ENCODE assay signal across 9 cellular contexts in the genomic region with DNA sequence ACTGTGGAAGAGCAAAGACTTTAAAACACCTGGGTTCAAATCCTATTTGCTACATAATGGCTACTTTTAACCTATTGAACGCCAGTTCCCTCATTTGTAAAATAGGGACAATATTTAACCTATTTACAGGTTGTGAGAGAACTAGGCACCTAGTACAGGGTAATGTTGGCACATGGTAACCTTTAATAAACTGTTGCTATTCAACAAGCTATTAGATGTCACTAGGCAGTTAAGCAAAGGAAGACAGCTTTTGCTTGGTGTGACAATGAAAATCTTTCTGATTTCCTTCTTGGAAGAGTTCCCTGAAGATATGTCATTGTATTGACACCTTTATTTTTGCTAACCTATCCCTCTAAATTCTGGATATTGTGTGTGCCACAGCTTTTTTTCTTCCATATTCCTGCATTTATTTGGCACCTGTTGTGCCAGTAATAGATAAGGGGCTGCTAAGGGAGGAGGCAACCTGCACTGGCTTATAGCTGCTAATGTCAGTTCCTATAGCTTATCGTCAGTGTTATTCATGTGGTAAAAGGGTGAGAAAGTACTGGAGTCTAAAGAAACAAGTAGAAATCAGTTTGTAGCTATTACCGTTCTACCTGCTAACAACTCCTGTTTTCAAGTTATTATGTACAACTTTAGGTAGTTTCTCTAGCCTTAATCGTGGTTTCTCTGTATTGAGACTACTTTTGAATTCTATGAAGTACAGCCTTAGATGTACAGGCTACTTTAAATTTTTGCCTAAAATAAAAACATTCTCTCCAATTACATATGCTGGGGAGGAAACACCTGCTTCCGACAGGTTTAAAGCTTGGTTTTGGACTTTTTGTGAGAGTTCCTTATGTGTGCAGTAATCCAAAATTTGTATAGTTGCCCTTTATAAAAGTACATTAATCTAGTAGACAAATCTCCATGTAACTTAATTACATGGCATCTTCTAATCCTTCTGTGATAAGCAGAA. TPM values are rescaled to one million over a fixed set of nuclear protein-coding genes. Genes with fewer than 3 reads are reported as not detected.
DNase-seq lines count a peak whose midpoint lies in the region; ATAC-seq and TF ChIP-seq lines count a peak whose summit lies in the region.
"Had no signal": no experiment of that assay in that cellular context is flagged by ENCODE, and none has a peak within 500 bp of the region (broad histone marks: within the 10 kb centered on the region; RNA-seq: fewer than 3 reads in every experiment).

No MANE protein-coding gene starts in this region.

- CTCF ChIA-PET in HEK293 (lab: Yijun Ruan, JAX): interaction anchor here (0.6 to 2.5 kb wide), 5 partner anchors 10 to 244 kb away, joined by 3 to 11 read pairs (median 3); no protein-coding TSS in a partner anchor
- CTCF ChIA-PET in activated CD8-positive, alpha-beta T cell treated with anti-CD3 and anti-CD28 coated beads, Interleukin-2, amount 10 ng/mL, durations not matched to agents 7 days and 5 days (lab: Charles Lee): interaction anchor here (0.6 to 5.0 kb wide), 21 partner anchors 8 to 445 kb away, joined by 3 to 27 read pairs (median 5); no protein-coding TSS in a partner anchor

- TF ChIP-seq POLR2A in tibial nerve (IDR thresholded peaks at IDR 0.05): no peak

- H3K27me3 ChIP-seq in CD4-positive, CD25-positive, alpha-beta regulatory T cell (ENCODE audit: control insufficient read depth, insufficient read depth, low read length): no peaks in the 10 kb centered on the region
- H3K27me3 ChIP-seq in tibial nerve: no peaks in the 10 kb centered on the region

- peaks cover 13% of the 10 kb centered on the region for H3K36me3 ChIP-seq in CD4-positive, CD25-positive, alpha-beta regulatory T cell (ENCODE audit: control insufficient read depth, insufficient read depth, low read length)
- H3K36me3 ChIP-seq in HEK293 (ENCODE audit: control insufficient read depth in 2 of 2, insufficient read depth in 1 of 2, low read length in 2 of 2) (peaks cover 31 to 35% of the 10 kb centered on the region in 2 experiments), tibial nerve (peaks cover 0 to 25% (median 0%) of the 10 kb centered on the region in 3 donors)

- H3K4me3 ChIP-seq in CD4-positive, CD25-positive, alpha-beta regulatory T cell (ENCODE audit: low read depth, low read length): peak overlapping the region; percentile 41
- H3K4me3 ChIP-seq in HEK293 (ENCODE audit: low read depth, low read length) (no peak overlapping the region), tibial nerve (no peak overlapping the region)

- POLR2A ChIA-PET in HEK293 (lab: Yijun Ruan, JAX): no interaction called here
- POLR2A ChIA-PET in activated CD8-positive, alpha-beta T cell treated with anti-CD3 and anti-CD28 coated beads, Interleukin-2, amount 10 ng/mL, durations not matched to agents 7 days and 5 days (lab: Charles Lee): interaction anchor here (0.5 to 2.2 kb wide), 9 partner anchors 21 to 386 kb away, joined by 3 to 11 read pairs (median 3); a partner anchor contains a TSS

- peak overlapping the region; percentile 47 for H3K27ac ChIP-seq in CD4-positive, CD25-positive, alpha-beta regulatory T cell (ENCODE audit: insufficient read depth, low read length, poor library complexity, severe bottlenecking)
- H3K27ac ChIP-seq in HEK293 (ENCODE audit: extremely low read depth, low read depth, low read length): no peak overlapping the region
- H3K27ac ChIP-seq in tibial nerve: no peak overlapping the region

- H3K27ac Mint-ChIP-seq in CD4-positive, CD25-positive, alpha-beta regulatory T cell: peak overlapping the region; percentile 60 to 82 (median 80)
- H3K27ac Mint-ChIP-seq in activated CD8-positive, alpha-beta T cell treated with anti-CD3 and anti-CD28 coated beads, Interleukin-2, amount 10 ng/mL, durations not matched to agents 7 days and 5 days: peak overlapping the region; percentile 56
- H3K27ac Mint-ChIP-seq in memory B cell: peak overlapping the region; percentile 89
- H3K27ac Mint-ChIP-seq in glutamatergic neuron (ENCODE audit: unreplicated experiment): no peak overlapping the region

- peaks cover 32 to 72% (median 52%) of the 10 kb centered on the region in 4 donors for H3K4me1 Mint-ChIP-seq in CD4-positive, CD25-positive, alpha-beta regulatory T cell
- H3K4me1 Mint-ChIP-seq in activated CD8-positive, alpha-beta T cell treated with anti-CD3 and anti-CD28 coated beads, Interleukin-2, amount 10 ng/mL, durations not matched to agents 7 days and 5 days (ENCODE audit: low read depth): peaks cover 69% of the 10 kb centered on the region
- peaks cover 29% of the 10 kb centered on the region for H3K4me1 Mint-ChIP-seq in memory B cell
- H3K4me1 Mint-ChIP-seq in glutamatergic neuron (ENCODE audit: low read depth, unreplicated experiment): peaks cover 16% of the 10 kb centered on the region

- peak in 2 of 3 donors; percentile 25 to 67 for DNase-seq in CD4-positive, CD25-positive, alpha-beta regulatory T cell
- no peak for DNase-seq in activated CD8-positive, alpha-beta T cell treated with anti-CD3 and anti-CD28 coated beads, Interleukin-2, amount 10 ng/mL, durations not matched to agents 7 days and 5 days
- no peak for DNase-seq in memory B cell (ENCODE audit: low spot score in 2 of 2)
- DNase-seq in effector CD8-positive, alpha-beta T cell (lab: John Stamatoyannopoulos, UW): no peak
- DNase-seq in tibial nerve (ENCODE audit: low spot score in 2 of 2): no peak
- DNase-seq in glutamatergic neuron: no peak
- no peak for DNase-seq in amniotic stem cell (lab: John Stamatoyannopoulos, UW)
- DNase-seq: cortex of kidney had no signal

- WGBS in tibial nerve, 2 donors: 80 to 81% methylated on average over 5 of the region's 5 CpGs

- TF ChIP-seq EP300 in tibial nerve (IDR thresholded peaks at IDR 0.05): no peak

- H3K4me3 Mint-ChIP-seq in CD4-positive, CD25-positive, alpha-beta regulatory T cell: peak overlapping the region; percentile 7 to 64 (median 27)
- peak overlapping the region; percentile 20 for H3K4me3 Mint-ChIP-seq in activated CD8-positive, alpha-beta T cell treated with anti-CD3 and anti-CD28 coated beads, Interleukin-2, amount 10 ng/mL, durations not matched to agents 7 days and 5 days
- H3K4me3 Mint-ChIP-seq in memory B cell (peak overlapping the region; percentile 66), glutamatergic neuron (ENCODE audit: unreplicated experiment) (no peak overlapping the region)

- no peaks in the 10 kb centered on the region for H3K9me3 ChIP-seq in CD4-positive, CD25-positive, alpha-beta regulatory T cell (ENCODE audit: control insufficient read depth in 2 of 2, low read length in 2 of 2)
- H3K9me3 ChIP-seq in HEK293 (ENCODE audit: control insufficient read depth, insufficient read depth, low read depth, low read length): no peaks in the 10 kb centered on the region
- H3K9me3 ChIP-seq in tibial nerve: no peaks in the 10 kb centered on the region

- H3K27me3 Mint-ChIP-seq in CD4-positive, CD25-positive, alpha-beta regulatory T cell: no peaks in the 10 kb centered on the region
- H3K27me3 Mint-ChIP-seq in activated CD8-positive, alpha-beta T cell treated with anti-CD3 and anti-CD28 coated beads, Interleukin-2, amount 10 ng/mL, durations not matched to agents 7 days and 5 days (ENCODE audit: low read depth): no peaks in the 10 kb centered on the region
- H3K27me3 Mint-ChIP-seq in memory B cell (no peaks in the 10 kb centered on the region), glutamatergic neuron (ENCODE audit: unreplicated experiment) (no peaks in the 10 kb centered on the region)

- H3K36me3 Mint-ChIP-seq in CD4-positive, CD25-positive, alpha-beta regulatory T cell: peaks cover 19% of the 10 kb centered on the region
- peaks cover 35% of the 10 kb centered on the region for H3K36me3 Mint-ChIP-seq in activated CD8-positive, alpha-beta T cell treated with anti-CD3 and anti-CD28 coated beads, Interleukin-2, amount 10 ng/mL, durations not matched to agents 7 days and 5 days (ENCODE audit: low read depth)
- H3K36me3 Mint-ChIP-seq in memory B cell (peaks cover 16% of the 10 kb centered on the region), glutamatergic neuron (ENCODE audit: unreplicated experiment) (no peaks in the 10 kb centered on the region)

- ATAC-seq in CD4-positive, CD25-positive, alpha-beta regulatory T cell (ENCODE audit: low read depth in 2 of 2): peak; percentile 69 to 72
- ATAC-seq in activated CD8-positive, alpha-beta T cell treated with anti-CD3 and anti-CD28 coated beads, Interleukin-2, amount 10 ng/mL, durations not matched to agents 7 days and 5 days: peak; percentile 72
- ATAC-seq in memory B cell (ENCODE audit: low read depth): peak; percentile 68

- no peak for TF ChIP-seq CTCF in HEK293 (tag by site-specific recombination; IDR thresholded peaks at IDR 0.05)
- no peak for TF ChIP-seq CTCF in tibial nerve (IDR thresholded peaks at IDR 0.05)
- TF ChIP-seq CTCF in glutamatergic neuron (IDR thresholded peaks at IDR 0.05; ENCODE audit: partially characterized antibody, unreplicated experiment): no peak

- peaks cover 21% of the 10 kb centered on the region for H3K4me1 ChIP-seq in CD4-positive, CD25-positive, alpha-beta regulatory T cell (ENCODE audit: control insufficient read depth, insufficient read depth, low read length, poor library complexity, severe bottlenecking)
- peaks cover 32% of the 10 kb centered on the region for H3K4me1 ChIP-seq in HEK293 (ENCODE audit: control insufficient read depth, insufficient read depth, low read length)
- H3K4me1 ChIP-seq in tibial nerve: peaks cover 0 to 35% (median 7%) of the 10 kb centered on the region in 4 donors

- no peaks in the 10 kb centered on the region for H3K9me3 Mint-ChIP-seq in CD4-positive, CD25-positive, alpha-beta regulatory T cell
- no peaks in the 10 kb centered on the region for H3K9me3 Mint-ChIP-seq in activated CD8-positive, alpha-beta T cell treated with anti-CD3 and anti-CD28 coated beads, Interleukin-2, amount 10 ng/mL, durations not matched to agents 7 days and 5 days (ENCODE audit: insufficient read depth)
- no peaks in the 10 kb centered on the region for H3K9me3 Mint-ChIP-seq in memory B cell
- peaks cover 1% of the 10 kb centered on the region for H3K9me3 Mint-ChIP-seq in glutamatergic neuron (ENCODE audit: unreplicated experiment)

TF ChIP-seq in HEK293, 187 proteins besides CTCF, POLR2A, EP300 and RAD21:
- TF ChIP-seq ZSCAN23 (tag by site-specific recombination; IDR thresholded peaks at IDR 0.05) (no peak), SCRT2 (tag by site-specific recombination; IDR thresholded peaks at IDR 0.05) (peak; percentile 67)

RNA-seq across cellular contexts. Expression of a gene that starts 24.3 kb away (rescaled TPM):
- total RNA-seq in CD4-positive, CD25-positive, alpha-beta regulatory T cell: 123 TPM
- 10 to 100 TPM; 48.2 to 62.3 (median 57.5) TPM for polyA plus RNA-seq in CD4-positive, CD25-positive, alpha-beta regulatory T cell
- total RNA-seq in activated CD8-positive, alpha-beta T cell treated with anti-CD3 and anti-CD28 coated beads, Interleukin-2, amount 10 ng/mL, durations not matched to agents 7 days and 5 days: 100 to 1,000 TPM; 119 to 132 TPM
- 10 to 100 TPM; 37.9 to 80.4 (median 59.4) TPM for total RNA-seq in tibial nerve
- total RNA-seq in glutamatergic neuron (ENCODE audit: unreplicated experiment): 145 TPM

RNA-seq across cellular contexts. Expression of a gene that starts 42.6 kb away (rescaled TPM):
- 3.9 TPM for total RNA-seq in CD4-positive, CD25-positive, alpha-beta regulatory T cell
- polyA plus RNA-seq in CD4-positive, CD25-positive, alpha-beta regulatory T cell: 1 to 10 TPM; 3.9 to 4.7 (median 4.2) TPM
- 1 to 10 TPM; 6.4 to 6.5 TPM for total RNA-seq in activated CD8-positive, alpha-beta T cell treated with anti-CD3 and anti-CD28 coated beads, Interleukin-2, amount 10 ng/mL, durations not matched to agents 7 days and 5 days
- 10 to 100 TPM in 2 of 4 donors, 1 to 10 TPM in 2; 6.3 to 14.4 (median 10.2) TPM for total RNA-seq in tibial nerve
- 1.3 TPM for total RNA-seq in glutamatergic neuron (ENCODE audit: unreplicated experiment)

Comparison
In these comparisons a context has a peak if more than half of its experiments do, and no peak if none do; other contexts are left out.
1. DNase-seq: peak in CD4-positive, CD25-positive, alpha-beta regulatory T cell (2 of 3); none in activated CD8-positive, alpha-beta T cell treated with anti-CD3 and anti-CD28 coated beads, Interleukin-2, amount 10 ng/mL, durations not matched to agents 7 days and 5 days (single experiment), memory B cell (0 of 2), effector CD8-positive, alpha-beta T cell (single experiment), tibial nerve (0 of 2), glutamatergic neuron (single experiment) and amniotic stem cell (single experiment).
2. Peak in every context shown above with its lines, with median percentiles within 50 percentile points of each other: ATAC-seq.